8 cellular contexts compared by ENCODE assay signal in genomic region chr12:2958432-2959193, GRCh38.
DNase-seq lines count a peak whose midpoint lies in the region; ATAC-seq and TF ChIP-seq lines count a peak whose summit lies in the region.

No MANE protein-coding gene starts in this region.

- peak overlapping the region; percentile 51 to 55 for H3K9ac ChIP-seq in stomach smooth muscle (ENCODE audit: low read length in 2 of 2)

- no peaks in the 10 kb centered on the region for H3K27me3 ChIP-seq in stomach smooth muscle (ENCODE audit: control insufficient read depth in 1 of 2, insufficient read depth in 2 of 2, low read length in 2 of 2)

- TF ChIP-seq CTCF in AG09319 (IDR thresholded peaks at IDR 0.05; ENCODE audit: low read depth, low read length): no peak

- ATAC-seq in GM19438 (IDR thresholded peaks at IDR 0.05; ENCODE audit: low read depth, unreplicated experiment): peak; percentile 23

- peak overlapping the region; percentile 41 for H3K27ac ChIP-seq in stomach smooth muscle (ENCODE audit: low read length)

- in situ Hi-C loops in T47D (cut with HindIII; ENCODE audit: low pct_unique_long_range_greater_than_20kb, low sequenced_read_pairs): no loop called here

- H3K4me3 ChIP-seq in stomach smooth muscle (ENCODE audit: low read length in 2 of 2): peak overlapping the region; percentile 61 to 78

- peaks cover 20% of the 10 kb centered on the region for H3K4me1 ChIP-seq in stomach smooth muscle (ENCODE audit: control insufficient read depth, insufficient read depth, low read length)

- DNase-seq in AG09319 (ENCODE audit: extremely low read depth, low read depth) (peak; percentile 37), NCI-H69 (lab: John Stamatoyannopoulos, UW) (peak; percentile 83), T47D (ENCODE audit: low read depth in 1 of 2, low spot score in 1 of 2) (peak; percentile 90 to 94), kidney tubule cell (ENCODE audit: low spot score) (peak; percentile 89), inferior parietal cortex (ENCODE audit: extremely low spot score) (no peak), superior temporal gyrus (ENCODE audit: extremely low spot score) (no peak)

- H3K9me3 ChIP-seq in stomach smooth muscle (ENCODE audit: control insufficient read depth in 2 of 2, low read length in 2 of 2): no peaks in the 10 kb centered on the region

- no peaks in the 10 kb centered on the region for H3K36me3 ChIP-seq in stomach smooth muscle (ENCODE audit: control insufficient read depth in 2 of 2, insufficient read depth in 2 of 2, low read length in 2 of 2)

Comparison
In these comparisons a context has a peak if more than half of its experiments do, and no peak if none do; other contexts are left out.
1. DNase-seq: peak in AG09319 (single experiment), NCI-H69 (single experiment), T47D (2 of 2) and kidney tubule cell (single experiment); none in inferior parietal cortex (single experiment) and superior temporal gyrus (single experiment).